Comparison of ENCODE assay signal across 19 cellular contexts in the genomic region with DNA sequence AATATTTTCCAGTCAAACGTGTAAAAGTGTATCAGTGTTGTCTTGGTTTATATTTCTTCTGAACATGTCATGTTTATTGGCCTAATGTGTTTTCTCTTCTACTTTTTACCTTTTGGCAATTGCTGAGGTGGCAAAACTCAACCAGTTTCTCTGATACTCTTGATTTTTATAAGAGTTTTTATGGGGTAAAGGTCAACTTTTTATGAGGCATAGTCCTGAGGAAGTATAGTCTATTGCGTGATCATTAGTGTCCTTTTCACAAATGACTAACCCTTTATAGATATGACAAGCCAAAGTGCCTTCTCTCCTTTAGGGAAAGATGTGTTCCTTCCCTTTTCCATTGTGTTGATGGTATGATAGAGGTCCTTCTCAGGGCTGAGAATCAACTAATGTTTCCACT. TPM values are rescaled to one million over a fixed set of nuclear protein-coding genes. Genes with fewer than 3 reads are reported as not detected.
A peak's percentile ranks its signal among the peaks of the same experiment; 100 is the strongest.
DNase-seq lines count a peak whose midpoint lies in the region; ATAC-seq, FAIRE-seq and TF ChIP-seq lines count a peak whose summit lies in the region.
"Had no signal": no experiment of that assay in that cellular context is flagged by ENCODE, and none has a peak within 500 bp of the region (broad histone marks: within the 10 kb centered on the region; RNA-seq: fewer than 3 reads in every experiment).

No MANE protein-coding gene starts in this region.

- TF ChIP-seq CTCF in LNCaP clone FGC (IDR thresholded peaks at IDR 0.05; ENCODE audit: control insufficient read depth, extremely low read depth, insufficient read depth) (no peak), K562 (IDR thresholded peaks at IDR 0.05 in 2 of 3, conservative IDR thresholded peaks at IDR 0.05 in 1 of 3; ENCODE audit: insufficient read depth in 2 of 3, low read depth in 1 of 3, low read length in 3 of 3) (no peak), gastroesophageal sphincter (IDR thresholded peaks at IDR 0.05) (no peak)

- H2AFZ ChIP-seq in K562 (ENCODE audit: low read depth, low read length), result no peak overlapping the region
- H2AFZ ChIP-seq: GM23338 had no signal

- peaks cover 18 to 19% of the 10 kb centered on the region in 2 experiments for H3K27me3 ChIP-seq in K562 (ENCODE audit: control insufficient read depth in 2 of 2, insufficient read depth in 2 of 2, low read length in 2 of 2)
- H3K27me3 ChIP-seq in small intestine (ENCODE audit: control insufficient read depth in 2 of 2, insufficient read depth in 2 of 2, low read length in 2 of 2), result no peaks in the 10 kb centered on the region
- H3K27me3 ChIP-seq in gastroesophageal sphincter, result peaks cover 12% of the 10 kb centered on the region

- H3K36me3 ChIP-seq in K562 (ENCODE audit: control insufficient read depth, insufficient read depth, low read length) (no peaks in the 10 kb centered on the region), small intestine (ENCODE audit: control insufficient read depth in 2 of 2, insufficient read depth in 2 of 2, low read length in 2 of 2) (peaks cover 0 to 2% of the 10 kb centered on the region in 2 donors), gastroesophageal sphincter (no peaks in the 10 kb centered on the region)

- H3K4me2 ChIP-seq in K562 (ENCODE audit: insufficient read depth, low read length), result no peak overlapping the region
- H3K4me2 ChIP-seq: GM23338, SK-N-SH had no signal

- H3K9me1 ChIP-seq in K562 (ENCODE audit: control insufficient read depth, insufficient read depth, low read length), result no peaks in the 10 kb centered on the region

- no peaks in the 10 kb centered on the region for H3K79me2 ChIP-seq in K562 (ENCODE audit: control insufficient read depth, insufficient read depth, low read length)

- in situ Hi-C loops in K562 (cut with MboI), result loop anchor here (25.0 kb wide), 1 partner anchor 912 kb away; no protein-coding TSS in a partner anchor

- BruUV-seq in K562 (replicated peaks; lab: Mats Ljungman, UMichigan), result no TSS peak

- TF ChIP-seq RAD21 in K562 (CRISPR knock-in tag; conservative IDR thresholded peaks at IDR 0.05 in 1 of 2, IDR thresholded peaks at IDR 0.05 in 1 of 2), result no peak

- intact Hi-C loops in K562 (cut with micrococcal nuclease), result no loop called here

- CTCF ChIA-PET in K562 (lab: Yijun Ruan, JAX; ENCODE audit: low intra/inter-chr PET ratio), result no interaction called here

- FAIRE-seq in K562 (lab: Jason Lieb, UNC), result no peak
- FAIRE-seq in small intestine (lab: Jason Lieb, UNC), result no peak
- FAIRE-seq in frontal cortex (lab: Jason Lieb, UNC), result no peak
- FAIRE-seq: GM12878 had no signal

- peak; percentile 9 for DNase-seq in EH (ENCODE audit: low read depth)
- DNase-seq in LNCaP clone FGC (ENCODE audit: low read depth), result peak; percentile 81
- no peak for DNase-seq in K562 (ENCODE audit: extremely low read depth in 1 of 4, low spot score in 3 of 4)
- DNase-seq in small intestine, result peak; percentile 83
- no peak for DNase-seq in frontal cortex (ENCODE audit: low spot score in 2 of 2)
- no peak for DNase-seq in A172 (ENCODE audit: low spot score)
- DNase-seq: EL, Kasumi-1, MV-4-11, NCI-H1694 treated with DMSO at 0.1 percent for 48 hours, NCI-H510A, NCI-H748 treated with DMSO at 0.1 percent for 48 hours, RPMI8226, SHP77 treated with DMSO at 0.1 percent for 48 hours, SK-N-SH, T-cell had no signal

- H3K9me3 ChIP-seq in K562 (replicated peaks; ENCODE audit: control insufficient read depth, insufficient read depth, low read depth, low read length) (no peaks in the 10 kb centered on the region), small intestine (ENCODE audit: control insufficient read depth, low read depth) (no peaks in the 10 kb centered on the region), gastroesophageal sphincter (no peaks in the 10 kb centered on the region)
- H3K9me3 ChIP-seq: SK-N-SH had no signal

- no peak overlapping the region for H3K27ac ChIP-seq in K562 (ENCODE audit: extremely low read depth, low read depth, low read length)
- H3K27ac ChIP-seq in small intestine (ENCODE audit: low read depth in 1 of 2, low read length in 1 of 2), result peak overlapping the region in 1 of 2 donors; percentile 37
- H3K27ac ChIP-seq in gastroesophageal sphincter, result no peak overlapping the region

- ATAC-seq in K562 (no peak), gastroesophageal sphincter (no peak)
- ATAC-seq: GM12878, GM23338, T-cell had no signal

- 2% methylated on average over 2 of the region's 2 CpGs for WGBS in K562 (ENCODE audit: insufficient coverage, low coverage, missing lambda C conversion rate)
- WGBS in small intestine, 3 donors, result 25 to 55% (median 38%) methylated on average over 2 of the region's 2 CpGs
- WGBS in gastroesophageal sphincter (ENCODE audit: low coverage in 1 of 2), 2 donors, result 51 to 66% methylated on average over 2 of the region's 2 CpGs

- TF ChIP-seq POLR2A in K562 (conservative IDR thresholded peaks at IDR 0.05), result no peak
- TF ChIP-seq POLR2A in gastroesophageal sphincter (IDR thresholded peaks at IDR 0.05), result no peak

- no peaks in the 10 kb centered on the region for H3K4me1 ChIP-seq in K562 (replicated peaks in 1 of 2; ENCODE audit: control insufficient read depth in 2 of 2, insufficient read depth in 2 of 2, low read length in 2 of 2)
- peaks cover 6 to 10% of the 10 kb centered on the region in 2 donors for H3K4me1 ChIP-seq in small intestine (ENCODE audit: control insufficient read depth in 2 of 2, insufficient read depth in 1 of 2, low read depth in 1 of 2, low read length in 1 of 2)
- H3K4me1 ChIP-seq in gastroesophageal sphincter, result no peaks in the 10 kb centered on the region

- POLR2A ChIA-PET in K562 (lab: Yijun Ruan, JAX), result no interaction called here

- no peaks in the 10 kb centered on the region for H4K20me1 ChIP-seq in K562 (replicated peaks; ENCODE audit: control insufficient read depth, insufficient read depth, low read length)

- H3K9ac ChIP-seq in K562 (ENCODE audit: insufficient read depth in 1 of 2, low read depth in 2 of 2, low read length in 2 of 2), result no peak overlapping the region
- H3K9ac ChIP-seq: SK-N-SH had no signal

- H3K4me3 ChIP-seq in LNCaP clone FGC (ENCODE audit: low read depth, low read length), result no peak overlapping the region
- H3K4me3 ChIP-seq in K562, result no peak overlapping the region
- H3K4me3 ChIP-seq in small intestine (ENCODE audit: low read depth in 1 of 2, low read length in 2 of 2), result no peak overlapping the region
- H3K4me3 ChIP-seq in gastroesophageal sphincter, result no peak overlapping the region
- H3K4me3 ChIP-seq: GM12878, GM23338 had no signal

- TF ChIP-seq EP300 in K562 (IDR thresholded peaks at IDR 0.05; ENCODE audit: low read length) (no peak), gastroesophageal sphincter (IDR thresholded peaks at IDR 0.05) (no peak)

RNA-seq across cellular contexts. Expression of gene OCLN, which starts 32.9 kb away (rescaled TPM):
- 0.58 and 2.8 TPM in 2 replicates for total RNA-seq in K562 (2011; cell fraction: chromatin; rRNA removed; ENCODE audit: low replicate concordance)
- total RNA-seq in K562 (2011; cell fraction: nucleolus; rRNA removed), result 0.33 and 0.53 TPM in 2 replicates
- total RNA-seq in K562 (2011; cell fraction: nucleoplasm; rRNA removed), result 1.4 and 2.7 TPM in 2 replicates
- total RNA-seq in K562 (2014; rRNA removed) (0.05 and 0.08 TPM in 2 replicates), K562 (2014; rRNA removed; fragmentation: Illumina TruSeq; extraction: Trizol) (0.22 and 0.29 TPM in 2 replicates), K562 (2015; rRNA removed; fragmentation: Illumina TruSeq; extraction: Trizol) (0.23 and 0.29 TPM in 2 replicates), K562 (2021) (0.27 and 0.29 TPM in 2 replicates), frontal cortex (3.7 TPM), gastroesophageal sphincter (1 to 10 TPM in 3 of 4 donors, under 1 TPM in 1; 0.81 to 3.6 (median 2.6) TPM)
- polyA plus RNA-seq in K562 (2011; rRNA removed) (0.09 and 0.15 TPM in 2 replicates), K562 (2014; fragmentation: Illumina TruSeq; extraction: Trizol) (0.03 and 0.06 TPM in 2 replicates), K562 (2014; fragmentation: Nextera tagmentation; extraction: Ambion mirVana) (under 1 TPM; 0.06 to 0.08 TPM), K562 (2014; rRNA removed) (0.19 and 0.22 TPM in 2 replicates), small intestine (10 to 100 TPM in 1 of 3 donors, 1 to 10 TPM in 2; 7.8 to 16.2 (median 8.5) TPM)
- 0.01 and 0.03 TPM in 2 replicates for polyA plus RNA-seq in K562 (2011; cell fraction: cytosol; rRNA removed)
- 0.11 and 0.20 TPM in 2 replicates for polyA plus RNA-seq in K562 (2011; cell fraction: nucleus; rRNA removed)
- 0.09 and 0.11 TPM in 2 replicates for polyA plus RNA-seq in K562 (2012)
- 0.39 and 0.42 TPM in 2 replicates for polyA minus RNA-seq in K562 (2011; rRNA and poly(A)+ RNA removed)
- polyA minus RNA-seq in K562 (2011; cell fraction: cytosol; rRNA and poly(A)+ RNA removed), result 0.19 TPM in 1 of 2 replicates, not detected in the other
- polyA minus RNA-seq in K562 (2011; cell fraction: nucleus; rRNA and poly(A)+ RNA removed), result 0.40 and 0.44 TPM in 2 replicates
- 3.2 and 6.5 TPM in 2 replicates for total RNA-seq in A172 (2014; rRNA removed; shearing (Covaris generic))

RNA-seq across cellular contexts. Expression of gene GTF2H2C, which starts 34.5 kb away (rescaled TPM):
- 49.2 and 146 TPM in 2 replicates for total RNA-seq in K562 (2011; cell fraction: chromatin; rRNA removed; ENCODE audit: low replicate concordance)
- 35.5 and 36.3 TPM in 2 replicates for total RNA-seq in K562 (2011; cell fraction: nucleolus; rRNA removed)
- total RNA-seq in K562 (2011; cell fraction: nucleoplasm; rRNA removed), result 69.7 and 140 TPM in 2 replicates
- total RNA-seq in K562 (2014; rRNA removed) (55.6 and 67.3 TPM in 2 replicates), K562 (2014; rRNA removed; fragmentation: Illumina TruSeq; extraction: Trizol) (107 and 117 TPM in 2 replicates), K562 (2015; rRNA removed; fragmentation: Illumina TruSeq; extraction: Trizol) (107 and 108 TPM in 2 replicates), K562 (2021) (54.9 and 59.6 TPM in 2 replicates), frontal cortex (110 TPM), gastroesophageal sphincter (10 to 100 TPM; 15.8 to 32.8 (median 21.3) TPM)
- polyA plus RNA-seq in K562 (2011; rRNA removed) (56.7 and 81.6 TPM in 2 replicates), K562 (2014; fragmentation: Illumina TruSeq; extraction: Trizol) (74.5 and 87.7 TPM in 2 replicates), K562 (2014; fragmentation: Nextera tagmentation; extraction: Ambion mirVana) (100 to 1,000 TPM in 1 of 2 experiments, 10 to 100 TPM in 1; 91.7 to 106 TPM), K562 (2014; rRNA removed) (65.2 and 71.3 TPM in 2 replicates), small intestine (10 to 100 TPM in 2 of 3 donors, 1 to 10 TPM in 1; 5.7 to 19.6 (median 12.5) TPM)
- polyA plus RNA-seq in K562 (2011; cell fraction: cytosol; rRNA removed), result 23.3 and 29.0 TPM in 2 replicates
- 36.3 and 36.8 TPM in 2 replicates for polyA plus RNA-seq in K562 (2011; cell fraction: nucleus; rRNA removed)
- 33.6 and 50.9 TPM in 2 replicates for polyA plus RNA-seq in K562 (2012)
- polyA minus RNA-seq in K562 (2011; rRNA and poly(A)+ RNA removed), result 64.3 and 65.9 TPM in 2 replicates
- 14.9 and 23.0 TPM in 2 replicates for polyA minus RNA-seq in K562 (2011; cell fraction: cytosol; rRNA and poly(A)+ RNA removed)
- polyA minus RNA-seq in K562 (2011; cell fraction: nucleus; rRNA and poly(A)+ RNA removed), result 36.6 and 60.4 TPM in 2 replicates
- total RNA-seq in A172 (2014; rRNA removed; shearing (Covaris generic)), result 52.6 and 65.7 TPM in 2 replicates

Comparison
In these comparisons a context has a peak if more than half of its experiments do, and no peak if none do; other contexts are left out.
1. DNase-seq: peak in EH (single experiment), LNCaP clone FGC (single experiment) and small intestine (single experiment); none in K562 (0 of 4), frontal cortex (0 of 2) and A172 (single experiment).